8 cellular contexts compared by ENCODE assay signal in the genomic region with DNA sequence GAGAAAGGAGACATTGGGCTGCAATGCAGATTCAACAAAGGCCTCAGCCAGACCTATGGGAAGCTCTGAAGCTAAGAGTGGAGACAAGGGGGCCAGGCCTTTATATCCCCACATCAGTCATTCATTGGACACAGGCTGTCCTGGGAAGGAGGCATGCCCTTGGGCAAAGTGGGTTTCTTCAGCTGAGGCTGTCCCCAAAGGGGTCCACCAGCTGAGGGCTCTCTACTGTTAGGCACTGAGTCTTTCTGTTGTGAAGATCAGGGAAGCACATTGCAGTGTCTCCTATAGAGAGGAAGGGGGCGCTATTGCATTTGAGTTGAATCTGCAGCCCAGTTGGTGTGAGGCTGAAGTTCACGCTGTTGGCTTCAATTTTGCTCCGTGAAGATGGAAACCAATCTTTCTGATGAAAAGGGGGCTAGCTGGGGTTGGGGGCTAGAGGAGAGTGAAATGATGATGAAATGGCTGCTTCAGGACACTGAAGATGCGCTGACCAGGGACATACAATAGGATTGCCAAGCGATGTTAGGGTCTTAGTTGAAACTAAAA. TPM values are rescaled to one million over a fixed set of nuclear protein-coding genes. Genes with fewer than 3 reads are reported as not detected.
DNase-seq lines count a peak whose midpoint lies in the region; ATAC-seq and TF ChIP-seq lines count a peak whose summit lies in the region.

No MANE protein-coding gene starts in this region.

- H4K5ac ChIP-seq in IMR-90 (ENCODE audit: low read depth, low read length): no peak overlapping the region

- no peak overlapping the region for H2BK5ac ChIP-seq in IMR-90 (ENCODE audit: low read depth, low read length, poor library complexity, severe bottlenecking)

- no peak overlapping the region for H3K14ac ChIP-seq in IMR-90 (replicated peaks; ENCODE audit: low read depth, low read length)

- no peak overlapping the region for H3K56ac ChIP-seq in IMR-90 (ENCODE audit: extremely low read depth, insufficient read depth, low read length)

- POLR2A ChIA-PET in IMR-90 (lab: Charles Lee; ENCODE audit: unreplicated experiment): no interaction called here
- POLR2A ChIA-PET in PC-3 (lab: Charles Lee; ENCODE audit: unreplicated experiment): no interaction called here

- H3K9me3 Mint-ChIP-seq in activated T-helper 1 cell treated with anti-CD3 and anti-CD28 coated beads, Interleukin-12 subunit alpha, Interleukin-12 subunit beta, Interleukin-2, Interleukin-4 antibody, amounts not matched to agents 30 ng/mL and 10 ng/mL and 1 ng/mL, durations not matched to agents 14 hours and 24 hours and 36 hours: no peaks in the 10 kb centered on the region

- no peak overlapping the region for H3K4me3 ChIP-seq in IMR-90 (ENCODE audit: insufficient read depth, low read depth, low read length)
- no peak overlapping the region for H3K4me3 ChIP-seq in PC-3 (ENCODE audit: low read length)

- BruUV-seq in IMR-90 (replicated peaks; lab: Mats Ljungman, UMichigan) (no TSS peak), PC-3 (replicated peaks; lab: Mats Ljungman, UMichigan) (no TSS peak)

- H3K79me1 ChIP-seq in IMR-90 (ENCODE audit: low read depth in 1 of 2, low read length in 2 of 2): no peaks in the 10 kb centered on the region

- intact Hi-C loops in IMR-90 (cut with micrococcal nuclease) (loop anchor here (1.0 to 10.0 kb wide), 4 partner anchors 58 to 369 kb away; a partner anchor contains a TSS), PC-3 (cut with micrococcal nuclease) (loop anchor here (1.0 to 2.0 kb wide), 3 partner anchors 59 to 214 kb away; a partner anchor contains a TSS)
- intact Hi-C loops in activated T-helper 1 cell treated with anti-CD3 and anti-CD28 coated beads, Interleukin-12 subunit alpha, Interleukin-12 subunit beta, Interleukin-2, Interleukin-4 antibody, amounts not matched to agents 30 ng/mL and 10 ng/mL and 1 ng/mL, durations not matched to agents 14 hours and 24 hours and 36 hours (cut with micrococcal nuclease): loop anchor here (1.0 to 5.0 kb wide), 5 partner anchors 94 to 365 kb away; a partner anchor contains a TSS

- H3K9ac ChIP-seq in IMR-90 (ENCODE audit: low read depth, low read length) (no peak overlapping the region), PC-3 (ENCODE audit: low read length) (no peak overlapping the region)

- H2AK5ac ChIP-seq in IMR-90 (ENCODE audit: low read depth, low read length): no peak overlapping the region

- no peaks in the 10 kb centered on the region for H3F3A ChIP-seq in PC-3 (ENCODE audit: low read length, unreplicated experiment)

- H2BK120ac ChIP-seq in IMR-90 (ENCODE audit: low read depth, low read length): no peak overlapping the region

- no peak overlapping the region for H2BK15ac ChIP-seq in IMR-90 (ENCODE audit: low read depth, low read length)

- ATAC-seq in GM21360 (IDR thresholded peaks at IDR 0.05; ENCODE audit: unreplicated experiment) (peak; percentile 76), IMR-90 (ENCODE audit: low read depth) (peak; percentile 91), PC-3 (peak; percentile 65), GM18520 (IDR thresholded peaks at IDR 0.05; ENCODE audit: unreplicated experiment) (no peak)

- no peak overlapping the region for H3K23ac ChIP-seq in IMR-90 (ENCODE audit: low read depth, low read length)

- H3K9me3 ChIP-seq in IMR-90 (ENCODE audit: control insufficient read depth, insufficient read depth, low read length) (no peaks in the 10 kb centered on the region), PC-3 (ENCODE audit: low read length) (no peaks in the 10 kb centered on the region)

- H3K36me3 ChIP-seq in IMR-90 (ENCODE audit: control insufficient read depth, insufficient read depth, low read length) (no peaks in the 10 kb centered on the region), PC-3 (ENCODE audit: low read depth, low read length) (no peaks in the 10 kb centered on the region)

- H3K9me2 ChIP-seq in PC-3 (replicated peaks; ENCODE audit: low read length): no peaks in the 10 kb centered on the region

- peak; percentile 85 for TF ChIP-seq RAD21 in IMR-90 (IDR thresholded peaks at IDR 0.05; ENCODE audit: low read length)

- CTCF ChIA-PET in IMR-90 (lab: Yijun Ruan, JAX) (interaction anchor here (0.6 to 1.2 kb wide), 7 partner anchors 20 to 275 kb away, joined by 3 read pairs; a partner anchor contains a TSS), PC-3 (lab: Charles Lee) (interaction anchor here (0.6 kb wide), 2 partner anchors 78 to 177 kb away, joined by 3 read pairs; a partner anchor contains a TSS)

- H3K4me2 ChIP-seq in IMR-90 (ENCODE audit: low read depth, low read length) (no peak overlapping the region), PC-3 (ENCODE audit: low read length) (no peak overlapping the region)

- H3K4me3 Mint-ChIP-seq in activated T-helper 1 cell treated with anti-CD3 and anti-CD28 coated beads, Interleukin-12 subunit alpha, Interleukin-12 subunit beta, Interleukin-2, Interleukin-4 antibody, amounts not matched to agents 30 ng/mL and 10 ng/mL and 1 ng/mL, durations not matched to agents 14 hours and 24 hours and 36 hours: no peak overlapping the region

- H3K9me1 ChIP-seq in IMR-90 (ENCODE audit: insufficient read depth, low read length): no peaks in the 10 kb centered on the region

- H3K79me2 ChIP-seq in PC-3 (ENCODE audit: low read length): no peaks in the 10 kb centered on the region

- H4K20me1 ChIP-seq in IMR-90 (ENCODE audit: insufficient read depth, low read length) (no peaks in the 10 kb centered on the region), PC-3 (ENCODE audit: low read length) (no peaks in the 10 kb centered on the region)

- no peak overlapping the region for H2BK20ac ChIP-seq in IMR-90 (ENCODE audit: low read depth, low read length)

- H3K27me3 ChIP-seq in IMR-90 (ENCODE audit: control insufficient read depth, insufficient read depth, low read length) (no peaks in the 10 kb centered on the region), PC-3 (ENCODE audit: low read length) (no peaks in the 10 kb centered on the region)

- in situ Hi-C loops in IMR-90 (cut with MboI; ENCODE audit: low sequenced_read_pairs): loop anchor here (25.0 kb wide), 1 partner anchor 221 kb away; no protein-coding TSS in a partner anchor

- H3K27ac Mint-ChIP-seq in activated T-helper 1 cell treated with anti-CD3 and anti-CD28 coated beads, Interleukin-12 subunit alpha, Interleukin-12 subunit beta, Interleukin-2, Interleukin-4 antibody, amounts not matched to agents 30 ng/mL and 10 ng/mL and 1 ng/mL, durations not matched to agents 14 hours and 24 hours and 36 hours: peak overlapping the region; percentile 2

- H2AFZ ChIP-seq in IMR-90 (replicated peaks; ENCODE audit: low read length, poor library complexity) (peak overlapping the region; percentile 89), PC-3 (ENCODE audit: low read length) (peak overlapping the region; percentile 84)

- peaks cover 8% of the 10 kb centered on the region for H3K4me1 Mint-ChIP-seq in activated T-helper 1 cell treated with anti-CD3 and anti-CD28 coated beads, Interleukin-12 subunit alpha, Interleukin-12 subunit beta, Interleukin-2, Interleukin-4 antibody, amounts not matched to agents 30 ng/mL and 10 ng/mL and 1 ng/mL, durations not matched to agents 14 hours and 24 hours and 36 hours (ENCODE audit: low read depth)

- H4K91ac ChIP-seq in IMR-90 (ENCODE audit: insufficient read depth, low read depth, low read length): no peak overlapping the region

- no peaks in the 10 kb centered on the region for H3K36me3 Mint-ChIP-seq in activated T-helper 1 cell treated with anti-CD3 and anti-CD28 coated beads, Interleukin-12 subunit alpha, Interleukin-12 subunit beta, Interleukin-2, Interleukin-4 antibody, amounts not matched to agents 30 ng/mL and 10 ng/mL and 1 ng/mL, durations not matched to agents 14 hours and 24 hours and 36 hours (ENCODE audit: low read depth)

- H3K27ac ChIP-seq in IMR-90 (ENCODE audit: insufficient read depth, low read length) (no peak overlapping the region), PC-3 (ENCODE audit: low read length) (no peak overlapping the region)

- dilution Hi-C loops in IMR-90 (cut with HindIII; ENCODE audit: low sequenced_read_pairs, unreplicated experiment): no loop called here

- H3K18ac ChIP-seq in IMR-90 (ENCODE audit: low read depth, low read length): no peak overlapping the region

- TF ChIP-seq POLR2A in IMR-90 (IDR thresholded peaks at IDR 0.05; ENCODE audit: low read depth, low read length): no peak

- DNase-seq in DMS53 treated with DMSO at 0.1 percent for 48 hours (lab: John Stamatoyannopoulos, UW; ENCODE audit: unreplicated experiment) (peak; percentile 62), IMR-90 (peak; percentile 69), PC-3 (peak; percentile 75), germinal center (ENCODE audit: low spot score) (peak; percentile 74), pons (ENCODE audit: low spot score) (peak; percentile 66)
- peak; percentile 25 for DNase-seq in activated T-helper 1 cell treated with anti-CD3 and anti-CD28 coated beads, Interleukin-12 subunit alpha, Interleukin-12 subunit beta, Interleukin-2, Interleukin-4 antibody, amounts not matched to agents 30 ng/mL and 10 ng/mL and 1 ng/mL, durations not matched to agents 14 hours and 24 hours and 36 hours (ENCODE audit: low spot score)

- no peak overlapping the region for H3K4ac ChIP-seq in IMR-90 (ENCODE audit: low read depth, low read length)

- H4K8ac ChIP-seq in IMR-90 (ENCODE audit: low read depth in 2 of 2, low read length in 2 of 2): peak overlapping the region in 1 of 2 experiments; percentile 87; a peak in 2 of 4 replicates

- H3K4me1 ChIP-seq in IMR-90 (ENCODE audit: control insufficient read depth, insufficient read depth, low read length) (no peaks in the 10 kb centered on the region), PC-3 (ENCODE audit: insufficient read depth, low read length) (peaks cover 4% of the 10 kb centered on the region)

- H2AK9ac ChIP-seq in IMR-90 (replicated peaks; ENCODE audit: low read depth, low read length, poor library complexity): no peak overlapping the region

- 30% methylated on average over 4 of the region's 5 CpGs; no CpG with 5 or more reads in 1 of the 2 experiments for WGBS in IMR-90 (ENCODE audit: extremely low coverage in 2 of 2, insufficient read length in 1 of 2), 2 experiments

- peaks cover 2% of the 10 kb centered on the region for H3K27me3 Mint-ChIP-seq in activated T-helper 1 cell treated with anti-CD3 and anti-CD28 coated beads, Interleukin-12 subunit alpha, Interleukin-12 subunit beta, Interleukin-2, Interleukin-4 antibody, amounts not matched to agents 30 ng/mL and 10 ng/mL and 1 ng/mL, durations not matched to agents 14 hours and 24 hours and 36 hours (ENCODE audit: insufficient read depth)

- TF ChIP-seq CTCF in IMR-90 (conservative IDR thresholded peaks at IDR 0.05; ENCODE audit: low read depth, low read length) (peak; percentile 82), PC-3 (conservative IDR thresholded peaks at IDR 0.05; ENCODE audit: low read depth, low read length) (peak; percentile 91)

RNA-seq across cellular contexts. Expression of a gene that starts 48.0 kb away (rescaled TPM):
- total RNA-seq in IMR-90 (2012; rRNA removed): 216 and 282 TPM in 2 replicates
- 247 and 337 TPM in 2 replicates for polyA plus RNA-seq in IMR-90 (2012; rRNA removed)
- 176 and 222 TPM in 2 replicates for polyA plus RNA-seq in IMR-90 (2012; cell fraction: cytosol; rRNA removed)
- 114 and 168 TPM in 2 replicates for polyA plus RNA-seq in IMR-90 (2012; cell fraction: nucleus; rRNA removed; ENCODE audit: low replicate concordance)
- 410 and 544 TPM in 2 replicates for total RNA-seq in PC-3 (2014; rRNA removed)
- total RNA-seq in activated T-helper 1 cell treated with anti-CD3 and anti-CD28 coated beads, Interleukin-12 subunit alpha, Interleukin-12 subunit beta, Interleukin-2, Interleukin-4 antibody, amounts not matched to agents 30 ng/mL and 10 ng/mL and 1 ng/mL, durations not matched to agents 14 hours and 24 hours and 36 hours: 471 and 477 TPM in 2 replicates

RNA-seq across cellular contexts. Expression of a gene that starts 49.0 kb away (rescaled TPM):
- total RNA-seq in IMR-90 (2012; rRNA removed) (33.2 and 47.5 TPM in 2 replicates), PC-3 (2014; rRNA removed) (84.3 and 104 TPM in 2 replicates)
- 15.1 and 16.7 TPM in 2 replicates for polyA plus RNA-seq in IMR-90 (2012; rRNA removed)
- polyA plus RNA-seq in IMR-90 (2012; cell fraction: cytosol; rRNA removed): 3.9 and 6.4 TPM in 2 replicates
- polyA plus RNA-seq in IMR-90 (2012; cell fraction: nucleus; rRNA removed; ENCODE audit: low replicate concordance): 2.8 and 13.5 TPM in 2 replicates
- total RNA-seq in activated T-helper 1 cell treated with anti-CD3 and anti-CD28 coated beads, Interleukin-12 subunit alpha, Interleukin-12 subunit beta, Interleukin-2, Interleukin-4 antibody, amounts not matched to agents 30 ng/mL and 10 ng/mL and 1 ng/mL, durations not matched to agents 14 hours and 24 hours and 36 hours: 25.0 and 25.9 TPM in 2 replicates

RNA-seq across cellular contexts. Expression of a gene that starts 58.1 kb away (rescaled TPM):
- total RNA-seq in IMR-90 (2012; rRNA removed) (12.9 and 20.3 TPM in 2 replicates), PC-3 (2014; rRNA removed) (36.7 and 46.6 TPM in 2 replicates)
- polyA plus RNA-seq in IMR-90 (2012; rRNA removed): 42.9 and 50.5 TPM in 2 replicates
- 60.8 and 68.7 TPM in 2 replicates for polyA plus RNA-seq in IMR-90 (2012; cell fraction: cytosol; rRNA removed)
- polyA plus RNA-seq in IMR-90 (2012; cell fraction: nucleus; rRNA removed; ENCODE audit: low replicate concordance): 23.6 and 57.4 TPM in 2 replicates
- total RNA-seq in activated T-helper 1 cell treated with anti-CD3 and anti-CD28 coated beads, Interleukin-12 subunit alpha, Interleukin-12 subunit beta, Interleukin-2, Interleukin-4 antibody, amounts not matched to agents 30 ng/mL and 10 ng/mL and 1 ng/mL, durations not matched to agents 14 hours and 24 hours and 36 hours: 60.1 and 61.3 TPM in 2 replicates

Comparison
In these comparisons a context has a peak if more than half of its experiments do, and no peak if none do; other contexts are left out.
1. DNase-seq: peak in every context shown above with its lines; median percentile 75 in PC-3; 74 in germinal center; 69 in IMR-90; 66 in pons; 62 in DMS53 treated with DMSO at 0.1 percent for 48 hours; 25 in activated T-helper 1 cell treated with anti-CD3 and anti-CD28 coated beads, Interleukin-12 subunit alpha, Interleukin-12 subunit beta, Interleukin-2, Interleukin-4 antibody, amounts not matched to agents 30 ng/mL and 10 ng/mL and 1 ng/mL, durations not matched to agents 14 hours and 24 hours and 36 hours.